In genomic region chr3:5016218-5017161, GRCh38 we compare ENCODE assay signal across 1 cellular context.
TF ChIP-seq lines count a peak whose summit lies in the region.

No MANE protein-coding gene starts in this region.

TF ChIP-seq in K562, 482 proteins besides CTCF, POLR2A, EP300 and RAD21 (continued from another document and continues in another):
- TF ChIP-seq ZNF280A (IDR thresholded peaks at IDR 0.05; ENCODE audit: low read depth, partially characterized antibody) (no peak), ZNF507 (tag; conservative IDR thresholded peaks at IDR 0.05) (no peak), SIN3B (IDR thresholded peaks at IDR 0.05; ENCODE audit: low read depth) (no peak), KLF13 (tag; IDR thresholded peaks at IDR 0.05; ENCODE audit: borderline replicate concordance, low read depth) (no peak), JUNB (CRISPR knock-in tag; conservative IDR thresholded peaks at IDR 0.05) (0 out of 2 replicates have a peak, but pooled peaks have one; percentile 29), MBD2 (IDR thresholded peaks at IDR 0.05; ENCODE audit: borderline replicate concordance, low read depth) (no peak), ILK (tag; IDR thresholded peaks at IDR 0.05; ENCODE audit: borderline replicate concordance, low read depth) (no peak), ATF7 (IDR thresholded peaks at IDR 0.05) (peak; percentile 91), CREM (IDR thresholded peaks at IDR 0.05; ENCODE audit: low read depth) (peak; percentile 94), ZNF280B (CRISPR knock-in tag; IDR thresholded peaks at IDR 0.05) (no peak), XRCC4 (IDR thresholded peaks at IDR 0.05; ENCODE audit: extremely low read depth, insufficient read depth, insufficient read length) (no peak), SMARCC2 (IDR thresholded peaks at IDR 0.05; ENCODE audit: low read depth) (peak; percentile 96), ZKSCAN1 (IDR thresholded peaks at IDR 0.05; ENCODE audit: low read depth, low read length) (peak; percentile 70; the same call in 1 of the 2 replicates), PURB (CRISPR knock-in tag; IDR thresholded peaks at IDR 0.05; ENCODE audit: low read depth) (no peak), YY1 (IDR thresholded peaks at IDR 0.05; ENCODE audit: borderline replicate concordance in 1 of 3, control insufficient read depth in 1 of 3, extremely low read depth in 1 of 3, insufficient read depth in 3 of 3, insufficient read length in 1 of 3, insufficient replicate concordance in 2 of 3, low read depth in 1 of 3, low read length in 2 of 3) (no peak), NELFE (IDR thresholded peaks at IDR 0.05; ENCODE audit: insufficient read depth, insufficient read length) (no peak), NUFIP1 (IDR thresholded peaks at IDR 0.05; ENCODE audit: partially characterized antibody) (no peak), ZNF41 (CRISPR knock-in tag; conservative IDR thresholded peaks at IDR 0.05) (no peak), CBFB (CRISPR knock-in tag; IDR thresholded peaks at IDR 0.05) (no peak), EP400 (IDR thresholded peaks at IDR 0.05) (no peak), FUS (optimal IDR thresholded peaks at IDR 0.05; ENCODE audit: low read depth, low read length) (no peak), TARDBP (IDR thresholded peaks at IDR 0.05) (no peak), ZFPM2 (CRISPR knock-in tag; IDR thresholded peaks at IDR 0.05) (no peak), ZMIZ1 (IDR thresholded peaks at IDR 0.05; ENCODE audit: low read depth in 2 of 2, low read length in 2 of 2) (peak in 1 of 2 experiments; percentile 92; a peak in 2 of 4 replicates), ZNF23 (CRISPR knock-in tag; IDR thresholded peaks at IDR 0.05) (0 out of 2 replicates have a peak, but pooled peaks have one; percentile 17), THRAP3 (IDR thresholded peaks at IDR 0.05; ENCODE audit: borderline replicate concordance) (no peak), KLF1 (tag; IDR thresholded peaks at IDR 0.05) (no peak), NR2C2 (CRISPR knock-in tag; IDR thresholded peaks at IDR 0.05) (no peak), NR2C2 (tag; IDR thresholded peaks at IDR 0.05) (peak; percentile 90), ZNF561 (CRISPR knock-in tag; conservative IDR thresholded peaks at IDR 0.05) (no peak), CEBPG (CRISPR knock-in tag; IDR thresholded peaks at IDR 0.05) (peak; percentile 27; the same call in 1 of the 2 replicates), CEBPG (tag; conservative IDR thresholded peaks at IDR 0.05 in 1 of 2, IDR thresholded peaks at IDR 0.05 in 1 of 2) (peak; percentile 20 to 79; a peak in 3 of 4 replicates), ZNF830 (CRISPR knock-in tag; IDR thresholded peaks at IDR 0.05) (no peak), ZBTB11 (CRISPR knock-in tag; IDR thresholded peaks at IDR 0.05) (peak in 2 of 3 experiments; percentile 20 to 76; a peak in 2 of 6 replicates), HDAC2 (IDR thresholded peaks at IDR 0.05) (peak; percentile 98), ZFP91 (CRISPR knock-in tag; IDR thresholded peaks at IDR 0.05) (no peak), BCOR (IDR thresholded peaks at IDR 0.05) (peak; percentile 94), ARID3B (CRISPR knock-in tag; IDR thresholded peaks at IDR 0.05; ENCODE audit: borderline replicate concordance) (no peak), KLF16 (IDR thresholded peaks at IDR 0.05) (peak; percentile 92), SMAD3 (CRISPR knock-in tag; conservative IDR thresholded peaks at IDR 0.05) (0 out of 2 replicates have a peak, but pooled peaks have one; percentile 8), ZNF212 (CRISPR knock-in tag; IDR thresholded peaks at IDR 0.05) (no peak)
- TF ChIP-seq, protein P1, sequence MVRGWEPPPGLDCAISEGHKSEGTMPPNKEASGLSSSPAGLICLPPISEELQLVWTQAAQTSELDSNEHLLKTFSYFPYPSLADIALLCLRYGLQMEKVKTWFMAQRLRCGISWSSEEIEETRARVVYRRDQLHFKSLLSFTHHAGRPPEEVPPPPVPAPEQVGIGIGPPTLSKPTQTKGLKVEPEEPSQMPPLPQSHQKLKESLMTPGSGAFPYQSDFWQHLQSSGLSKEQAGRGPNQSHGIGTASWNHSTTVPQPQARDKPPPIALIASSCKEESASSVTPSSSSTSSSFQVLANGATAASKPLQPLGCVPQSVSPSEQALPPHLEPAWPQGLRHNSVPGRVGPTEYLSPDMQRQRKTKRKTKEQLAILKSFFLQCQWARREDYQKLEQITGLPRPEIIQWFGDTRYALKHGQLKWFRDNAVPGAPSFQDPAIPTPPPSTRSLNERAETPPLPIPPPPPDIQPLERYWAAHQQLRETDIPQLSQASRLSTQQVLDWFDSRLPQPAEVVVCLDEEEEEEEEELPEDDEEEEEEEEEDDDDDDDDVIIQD (CRISPR knock-in tag; IDR thresholded peaks at IDR 0.05) = peak; percentile 78; the same call in 1 of the 2 replicates
- TF ChIP-seq, protein P2, sequence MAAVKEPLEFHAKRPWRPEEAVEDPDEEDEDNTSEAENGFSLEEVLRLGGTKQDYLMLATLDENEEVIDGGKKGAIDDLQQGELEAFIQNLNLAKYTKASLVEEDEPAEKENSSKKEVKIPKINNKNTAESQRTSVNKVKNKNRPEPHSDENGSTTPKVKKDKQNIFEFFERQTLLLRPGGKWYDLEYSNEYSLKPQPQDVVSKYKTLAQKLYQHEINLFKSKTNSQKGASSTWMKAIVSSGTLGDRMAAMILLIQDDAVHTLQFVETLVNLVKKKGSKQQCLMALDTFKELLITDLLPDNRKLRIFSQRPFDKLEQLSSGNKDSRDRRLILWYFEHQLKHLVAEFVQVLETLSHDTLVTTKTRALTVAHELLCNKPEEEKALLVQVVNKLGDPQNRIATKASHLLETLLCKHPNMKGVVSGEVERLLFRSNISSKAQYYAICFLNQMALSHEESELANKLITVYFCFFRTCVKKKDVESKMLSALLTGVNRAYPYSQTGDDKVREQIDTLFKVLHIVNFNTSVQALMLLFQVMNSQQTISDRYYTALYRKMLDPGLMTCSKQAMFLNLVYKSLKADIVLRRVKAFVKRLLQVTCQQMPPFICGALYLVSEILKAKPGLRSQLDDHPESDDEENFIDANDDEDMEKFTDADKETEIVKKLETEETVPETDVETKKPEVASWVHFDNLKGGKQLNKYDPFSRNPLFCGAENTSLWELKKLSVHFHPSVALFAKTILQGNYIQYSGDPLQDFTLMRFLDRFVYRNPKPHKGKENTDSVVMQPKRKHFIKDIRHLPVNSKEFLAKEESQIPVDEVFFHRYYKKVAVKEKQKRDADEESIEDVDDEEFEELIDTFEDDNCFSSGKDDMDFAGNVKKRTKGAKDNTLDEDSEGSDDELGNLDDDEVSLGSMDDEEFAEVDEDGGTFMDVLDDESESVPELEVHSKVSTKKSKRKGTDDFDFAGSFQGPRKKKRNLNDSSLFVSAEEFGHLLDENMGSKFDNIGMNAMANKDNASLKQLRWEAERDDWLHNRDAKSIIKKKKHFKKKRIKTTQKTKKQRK (IDR thresholded peaks at IDR 0.05; ENCODE audit: borderline replicate concordance, low read depth, low read length) = no peak
- TF ChIP-seq, protein P3, sequence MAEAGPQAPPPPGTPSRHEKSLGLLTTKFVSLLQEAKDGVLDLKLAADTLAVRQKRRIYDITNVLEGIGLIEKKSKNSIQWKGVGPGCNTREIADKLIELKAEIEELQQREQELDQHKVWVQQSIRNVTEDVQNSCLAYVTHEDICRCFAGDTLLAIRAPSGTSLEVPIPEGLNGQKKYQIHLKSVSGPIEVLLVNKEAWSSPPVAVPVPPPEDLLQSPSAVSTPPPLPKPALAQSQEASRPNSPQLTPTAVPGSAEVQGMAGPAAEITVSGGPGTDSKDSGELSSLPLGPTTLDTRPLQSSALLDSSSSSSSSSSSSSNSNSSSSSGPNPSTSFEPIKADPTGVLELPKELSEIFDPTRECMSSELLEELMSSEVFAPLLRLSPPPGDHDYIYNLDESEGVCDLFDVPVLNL (CRISPR knock-in tag; IDR thresholded peaks at IDR 0.05; ENCODE audit: low read depth) = no peak
